ENCODE assay signal across 24 cellular contexts in genomic region chr9:100579665-100580064, GRCh38. TPM values are rescaled to one million over a fixed set of nuclear protein-coding genes. Genes with fewer than 3 reads are reported as not detected.
DNase-seq lines count a peak whose midpoint lies in the region; ATAC-seq and TF ChIP-seq lines count a peak whose summit lies in the region.
"Had no signal": no experiment of that assay in that cellular context is flagged by ENCODE, and none has a peak within 500 bp of the region (broad histone marks: within the 10 kb centered on the region; RNA-seq: fewer than 3 reads in every experiment).

No MANE protein-coding gene starts in this region.

- peaks cover 71% of the 10 kb centered on the region for H3K4me1 ChIP-seq in skeletal muscle satellite cell (ENCODE audit: control insufficient read depth, insufficient read depth, low read length)
- H3K4me1 ChIP-seq: spleen, tibial nerve had no signal

- intact Hi-C loops in left ventricle myocardium superior (cut with micrococcal nuclease), result no loop called here

- H3K9me3 ChIP-seq in skeletal muscle satellite cell (replicated peaks; ENCODE audit: low read length), result no peaks in the 10 kb centered on the region
- H3K9me3 ChIP-seq: mucosa of descending colon, spleen, tibial nerve had no signal

- H3K36me3 Mint-ChIP-seq in chondrocyte (ENCODE audit: low read depth), result peaks cover 1% of the 10 kb centered on the region

- H3K27me3 ChIP-seq in skeletal muscle satellite cell (ENCODE audit: control insufficient read depth, insufficient read depth, low read length), result no peaks in the 10 kb centered on the region
- H3K27me3 ChIP-seq: hepatocyte, spleen, tibial nerve had no signal

- H3K9me3 Mint-ChIP-seq in chondrocyte (ENCODE audit: low read depth), result no peaks in the 10 kb centered on the region
- H3K9me3 Mint-ChIP-seq in stimulated activated naive CD8-positive, alpha-beta T cell treated with anti-CD3 and anti-CD28 coated beads, Interleukin-15, amount 100 ng/mL, for 72 hours, result no peaks in the 10 kb centered on the region
- H3K9me3 Mint-ChIP-seq: activated CD4-positive, alpha-beta memory T cell treated with anti-CD3 and anti-CD28 coated beads, Interleukin-2, amount 10 ng/mL, durations not matched to agents 7 days and 5 days; activated naive CD8-positive, alpha-beta T cell treated with anti-CD3 and anti-CD28 coated beads, Interleukin-2, amount 50 U/mL, for 24 hours; CD4-positive, alpha-beta T cell; stimulated activated naive CD8-positive, alpha-beta T cell treated with anti-CD3 and anti-CD28 coated beads, Interleukin-15, Interleukin-2, amounts not matched to agents 100 ng/mL and 50 ng/mL, for 24 hours; WTC11 had no signal

- H3K4me1 Mint-ChIP-seq in chondrocyte (ENCODE audit: low read depth), result peaks cover 39% of the 10 kb centered on the region
- H3K4me1 Mint-ChIP-seq in stimulated activated naive CD8-positive, alpha-beta T cell treated with anti-CD3 and anti-CD28 coated beads, Interleukin-15, amount 100 ng/mL, for 72 hours, result no peaks in the 10 kb centered on the region
- H3K4me1 Mint-ChIP-seq: activated CD4-positive, alpha-beta memory T cell treated with anti-CD3 and anti-CD28 coated beads, Interleukin-2, amount 10 ng/mL, durations not matched to agents 7 days and 5 days; activated naive CD8-positive, alpha-beta T cell treated with anti-CD3 and anti-CD28 coated beads, Interleukin-2, amount 50 U/mL, for 24 hours; T-helper 17 cell; WTC11 had no signal

- no peaks in the 10 kb centered on the region for H3K36me3 ChIP-seq in skeletal muscle satellite cell (ENCODE audit: insufficient read depth, low read length)
- H3K36me3 ChIP-seq: spleen, tibial nerve had no signal

- H3K4me3 Mint-ChIP-seq in chondrocyte (ENCODE audit: unreplicated experiment), result no peak overlapping the region
- H3K4me3 Mint-ChIP-seq in stimulated activated naive CD8-positive, alpha-beta T cell treated with anti-CD3 and anti-CD28 coated beads, Interleukin-15, amount 100 ng/mL, for 72 hours, result no peak overlapping the region
- H3K4me3 Mint-ChIP-seq: activated CD4-positive, alpha-beta memory T cell treated with anti-CD3 and anti-CD28 coated beads, Interleukin-2, amount 10 ng/mL, durations not matched to agents 7 days and 5 days; activated naive CD8-positive, alpha-beta T cell treated with anti-CD3 and anti-CD28 coated beads, Interleukin-2, amount 50 U/mL, for 24 hours; CD4-positive, alpha-beta T cell; stimulated activated naive CD8-positive, alpha-beta T cell treated with anti-CD3 and anti-CD28 coated beads, Interleukin-15, Interleukin-2, amounts not matched to agents 100 ng/mL and 50 ng/mL, for 24 hours; T-helper 17 cell; WTC11 had no signal

- peak overlapping the region; percentile 37 for H3K4me2 ChIP-seq in skeletal muscle satellite cell (ENCODE audit: low read length)
- H3K4me2 ChIP-seq: hepatocyte had no signal

- H3K9ac ChIP-seq in skeletal muscle satellite cell (ENCODE audit: low read depth, low read length), result peak overlapping the region; percentile 39

- peak overlapping the region; percentile 46 for H3K4me3 ChIP-seq in skeletal muscle satellite cell (ENCODE audit: low read length)
- H3K4me3 ChIP-seq: GM12878, hepatocyte, mucosa of descending colon, spleen, tibial nerve had no signal

- peak; percentile 63 for ATAC-seq in left ventricle myocardium superior
- no peak for ATAC-seq in HG02588 (IDR thresholded peaks at IDR 0.05; ENCODE audit: unreplicated experiment)
- no peak for ATAC-seq in stimulated activated naive CD8-positive, alpha-beta T cell treated with anti-CD3 and anti-CD28 coated beads, Interleukin-15, amount 100 ng/mL, for 72 hours
- ATAC-seq: activated naive CD8-positive, alpha-beta T cell treated with anti-CD3 and anti-CD28 coated beads, Interleukin-2, amount 50 U/mL, for 24 hours; GM12878; mucosa of descending colon; T-helper 17 cell; WTC11 had no signal

- TF ChIP-seq CTCF in chondrocyte (IDR thresholded peaks at IDR 0.05), result no peak

- no peaks in the 10 kb centered on the region for H3K27me3 Mint-ChIP-seq in chondrocyte (ENCODE audit: low read depth)
- H3K27me3 Mint-ChIP-seq in stimulated activated naive CD8-positive, alpha-beta T cell treated with anti-CD3 and anti-CD28 coated beads, Interleukin-15, amount 100 ng/mL, for 72 hours, result peaks cover 6% of the 10 kb centered on the region
- H3K27me3 Mint-ChIP-seq: activated CD4-positive, alpha-beta memory T cell treated with anti-CD3 and anti-CD28 coated beads, Interleukin-2, amount 10 ng/mL, durations not matched to agents 7 days and 5 days; activated naive CD8-positive, alpha-beta T cell treated with anti-CD3 and anti-CD28 coated beads, Interleukin-2, amount 50 U/mL, for 24 hours; CD4-positive, alpha-beta T cell; stimulated activated naive CD8-positive, alpha-beta T cell treated with anti-CD3 and anti-CD28 coated beads, Interleukin-15, Interleukin-2, amounts not matched to agents 100 ng/mL and 50 ng/mL, for 24 hours had no signal

- DNase-seq in LHCN-M2 (ENCODE audit: low read depth) (peak; percentile 42), chondrocyte (ENCODE audit: low spot score) (no peak), left ventricle myocardium superior (no peak), GOT3 (lab: John Stamatoyannopoulos, UW) (no peak)
- DNase-seq in stimulated activated naive CD8-positive, alpha-beta T cell treated with anti-CD3 and anti-CD28 coated beads, Interleukin-15, amount 100 ng/mL, for 72 hours, result no peak
- DNase-seq: activated CD4-positive, alpha-beta memory T cell treated with anti-CD3 and anti-CD28 coated beads, Interleukin-2, amount 10 ng/mL, durations not matched to agents 7 days and 5 days; activated gamma-delta T cell; activated naive CD8-positive, alpha-beta T cell treated with anti-CD3 and anti-CD28 coated beads, Interleukin-2, amount 50 U/mL, for 24 hours; activated T-cell treated with anti-CD3 and anti-CD28 coated beads for 4 hours; CD4-positive, alpha-beta T cell; DMS153; mucosa of descending colon; NCI-H1105 treated with DMSO at 0.1 percent for 48 hours; NCI-H2107; spleen; stimulated activated CD4-positive, alpha-beta T cell treated with anti-CD3 and anti-CD28 coated beads, Interleukin-4, amount 100 ng/mL, for 24 hours; T-helper 17 cell had no signal

- peak overlapping the region; percentile 50 for H3K27ac Mint-ChIP-seq in chondrocyte (ENCODE audit: unreplicated experiment)
- no peak overlapping the region for H3K27ac Mint-ChIP-seq in stimulated activated naive CD8-positive, alpha-beta T cell treated with anti-CD3 and anti-CD28 coated beads, Interleukin-15, amount 100 ng/mL, for 72 hours
- H3K27ac Mint-ChIP-seq: activated CD4-positive, alpha-beta memory T cell treated with anti-CD3 and anti-CD28 coated beads, Interleukin-2, amount 10 ng/mL, durations not matched to agents 7 days and 5 days; activated naive CD8-positive, alpha-beta T cell treated with anti-CD3 and anti-CD28 coated beads, Interleukin-2, amount 50 U/mL, for 24 hours; CD4-positive, alpha-beta T cell; stimulated activated naive CD8-positive, alpha-beta T cell treated with anti-CD3 and anti-CD28 coated beads, Interleukin-15, Interleukin-2, amounts not matched to agents 100 ng/mL and 50 ng/mL, for 24 hours; T-helper 17 cell; WTC11 had no signal

RNA-seq across cellular contexts. Expression of gene CAVIN4, which starts 1.8 kb away (rescaled TPM):
- total RNA-seq in LHCN-M2 (2014; rRNA removed) (2.2 and 5.2 TPM in 2 replicates), chondrocyte (0.46 to 0.87 TPM (median 0.62 TPM) in 3 replicates), left ventricle myocardium superior (71.6 TPM)
- polyA plus RNA-seq in LHCN-M2 (2012), result 10.8 TPM
- 0.76 and 11.6 TPM in 2 replicates for total RNA-seq in skeletal muscle satellite cell (2012; rRNA removed)

Comparison
In these comparisons a context has a peak if more than half of its experiments do, and no peak if none do; other contexts are left out.
1. RNA of gene CAVIN4, which starts 1.8 kb away (total RNA-seq): 71.6 TPM in left ventricle myocardium superior (single experiment); 2.2 to 5.2 TPM in LHCN-M2 and 0.46 to 0.87 TPM in chondrocyte; every median in the first group is over 10 times any median in the second.